ENCODE assay signal across 1 cellular context in the genomic region with DNA sequence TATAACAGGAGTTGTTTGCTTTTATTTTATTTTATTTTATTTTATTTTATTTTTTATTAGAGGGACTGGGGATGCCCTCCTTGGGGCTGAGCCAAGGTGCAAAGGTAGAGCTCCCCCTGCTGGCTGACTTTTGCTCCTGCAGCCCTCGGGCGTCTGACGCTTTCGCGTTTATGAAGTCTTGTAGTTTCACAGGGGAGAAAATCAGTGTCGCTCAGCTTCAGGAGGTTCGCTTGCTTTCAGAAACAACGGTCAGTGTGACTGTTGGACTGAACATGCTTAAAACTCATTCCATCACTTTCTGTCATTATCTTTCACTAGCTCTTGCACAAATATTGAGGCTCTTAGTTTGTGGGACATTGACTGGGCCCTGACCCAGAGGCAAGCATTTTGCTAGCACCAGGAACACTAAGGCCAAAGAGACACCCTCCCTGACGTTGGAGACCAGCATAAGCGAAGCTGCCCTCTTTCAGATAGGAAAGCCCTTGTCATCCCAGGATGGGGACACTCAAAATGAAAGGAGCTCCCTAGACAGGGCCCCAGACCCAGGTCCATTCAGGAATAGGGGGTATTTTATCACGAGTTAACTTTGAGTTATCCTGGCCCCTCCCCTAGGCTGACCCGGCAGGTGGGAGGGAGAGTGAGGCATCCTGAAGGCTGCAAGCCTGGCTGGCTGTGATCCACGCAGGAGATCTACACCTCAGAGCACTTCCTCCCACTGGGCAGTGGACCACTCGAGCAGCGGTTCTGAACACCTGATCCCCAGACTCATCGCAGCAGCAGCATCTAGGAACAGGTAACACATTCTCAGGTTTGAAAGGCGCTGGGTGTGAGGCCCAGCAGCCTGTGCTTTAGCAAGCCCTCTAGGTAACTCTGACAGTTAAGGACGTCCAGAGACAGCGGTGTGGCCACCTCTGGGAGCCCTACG.
TF ChIP-seq lines count a peak whose summit lies in the region.

No MANE protein-coding gene starts in this region.

TF ChIP-seq in HepG2, 621 proteins besides CTCF, POLR2A, EP300 and RAD21 (continued from another document and continues in another):
- TF ChIP-seq YEATS2 (CRISPR knock-in tag; IDR thresholded peaks at IDR 0.05; ENCODE audit: borderline replicate concordance), result 0 out of 2 replicates have a peak, but pooled peaks have one; percentile 38
- TF ChIP-seq GATAD1 (CRISPR knock-in tag; IDR thresholded peaks at IDR 0.05), result 0 out of 2 replicates have a peak, but pooled peaks have one; percentile 28
- no peak for TF ChIP-seq MAFG (CRISPR knock-in tag; IDR thresholded peaks at IDR 0.05)
- TF ChIP-seq ARNT2 (CRISPR knock-in tag; IDR thresholded peaks at IDR 0.05; ENCODE audit: low read depth), result 0 out of 2 replicates have a peak, but pooled peaks have one; percentile 22
- peak; percentile 75; the same call in 1 of the 2 replicates for TF ChIP-seq SP140L (CRISPR knock-in tag; IDR thresholded peaks at IDR 0.05; ENCODE audit: borderline replicate concordance)
- no peak for TF ChIP-seq BORCS8-MEF2B (CRISPR knock-in tag; IDR thresholded peaks at IDR 0.05)
- TF ChIP-seq ZNF790 (CRISPR knock-in tag; IDR thresholded peaks at IDR 0.05; ENCODE audit: borderline replicate concordance), result no peak
- TF ChIP-seq, protein P1, sequence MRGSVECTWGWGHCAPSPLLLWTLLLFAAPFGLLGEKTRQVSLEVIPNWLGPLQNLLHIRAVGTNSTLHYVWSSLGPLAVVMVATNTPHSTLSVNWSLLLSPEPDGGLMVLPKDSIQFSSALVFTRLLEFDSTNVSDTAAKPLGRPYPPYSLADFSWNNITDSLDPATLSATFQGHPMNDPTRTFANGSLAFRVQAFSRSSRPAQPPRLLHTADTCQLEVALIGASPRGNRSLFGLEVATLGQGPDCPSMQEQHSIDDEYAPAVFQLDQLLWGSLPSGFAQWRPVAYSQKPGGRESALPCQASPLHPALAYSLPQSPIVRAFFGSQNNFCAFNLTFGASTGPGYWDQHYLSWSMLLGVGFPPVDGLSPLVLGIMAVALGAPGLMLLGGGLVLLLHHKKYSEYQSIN (CRISPR knock-in tag; IDR thresholded peaks at IDR 0.05; ENCODE audit: borderline replicate concordance), result no peak
- no peak for TF ChIP-seq SAP130 (CRISPR knock-in tag; IDR thresholded peaks at IDR 0.05; ENCODE audit: low read depth)
- TF ChIP-seq ZNF292 (CRISPR knock-in tag; IDR thresholded peaks at IDR 0.05; ENCODE audit: borderline replicate concordance, low read depth), result no peak
- no peak for TF ChIP-seq ZNF792 (CRISPR knock-in tag; IDR thresholded peaks at IDR 0.05)
- no peak for TF ChIP-seq POLR2AphosphoS5 (IDR thresholded peaks at IDR 0.05; ENCODE audit: low read depth, low read length)
- TF ChIP-seq, protein P2, sequence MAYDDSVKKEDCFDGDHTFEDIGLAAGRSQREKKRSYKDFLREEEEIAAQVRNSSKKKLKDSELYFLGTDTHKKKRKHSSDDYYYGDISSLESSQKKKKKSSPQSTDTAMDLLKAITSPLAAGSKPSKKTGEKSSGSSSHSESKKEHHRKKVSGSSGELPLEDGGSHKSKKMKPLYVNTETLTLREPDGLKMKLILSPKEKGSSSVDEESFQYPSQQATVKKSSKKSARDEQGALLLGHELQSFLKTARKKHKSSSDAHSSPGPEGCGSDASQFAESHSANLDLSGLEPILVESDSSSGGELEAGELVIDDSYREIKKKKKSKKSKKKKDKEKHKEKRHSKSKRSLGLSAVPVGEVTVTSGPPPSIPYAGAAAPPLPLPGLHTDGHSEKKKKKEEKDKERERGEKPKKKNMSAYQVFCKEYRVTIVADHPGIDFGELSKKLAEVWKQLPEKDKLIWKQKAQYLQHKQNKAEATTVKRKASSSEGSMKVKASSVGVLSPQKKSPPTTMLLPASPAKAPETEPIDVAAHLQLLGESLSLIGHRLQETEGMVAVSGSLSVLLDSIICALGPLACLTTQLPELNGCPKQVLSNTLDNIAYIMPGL (CRISPR knock-in tag; IDR thresholded peaks at IDR 0.05; ENCODE audit: borderline replicate concordance in 1 of 2, low read depth in 1 of 2), result 0 out of 4 replicates have a peak, but pooled peaks of 1 of the 2 experiments have one; percentile 20
- TF ChIP-seq PAF1 (CRISPR knock-in tag; IDR thresholded peaks at IDR 0.05), result no peak
- TF ChIP-seq RBAK (CRISPR knock-in tag; IDR thresholded peaks at IDR 0.05), result no peak
- TF ChIP-seq ZFX (CRISPR knock-in tag; IDR thresholded peaks at IDR 0.05; ENCODE audit: low read depth), result peak; percentile 17; the same call in 1 of the 2 replicates
- 0 out of 2 replicates have a peak, but pooled peaks have one; percentile 15 for TF ChIP-seq SP5 (CRISPR knock-in tag; IDR thresholded peaks at IDR 0.05; ENCODE audit: borderline replicate concordance, low read depth)
- TF ChIP-seq GABPB1 (CRISPR knock-in tag; IDR thresholded peaks at IDR 0.05), result no peak
- TF ChIP-seq ZNF101 (CRISPR knock-in tag; IDR thresholded peaks at IDR 0.05; ENCODE audit: borderline replicate concordance, low read depth), result no peak
- no peak for TF ChIP-seq MTF1 (CRISPR knock-in tag; IDR thresholded peaks at IDR 0.05)
- no peak for TF ChIP-seq ZNF274 (CRISPR knock-in tag; IDR thresholded peaks at IDR 0.05)
- no peak for TF ChIP-seq ZNF749 (CRISPR knock-in tag; IDR thresholded peaks at IDR 0.05; ENCODE audit: borderline replicate concordance)
- TF ChIP-seq, protein P3, sequence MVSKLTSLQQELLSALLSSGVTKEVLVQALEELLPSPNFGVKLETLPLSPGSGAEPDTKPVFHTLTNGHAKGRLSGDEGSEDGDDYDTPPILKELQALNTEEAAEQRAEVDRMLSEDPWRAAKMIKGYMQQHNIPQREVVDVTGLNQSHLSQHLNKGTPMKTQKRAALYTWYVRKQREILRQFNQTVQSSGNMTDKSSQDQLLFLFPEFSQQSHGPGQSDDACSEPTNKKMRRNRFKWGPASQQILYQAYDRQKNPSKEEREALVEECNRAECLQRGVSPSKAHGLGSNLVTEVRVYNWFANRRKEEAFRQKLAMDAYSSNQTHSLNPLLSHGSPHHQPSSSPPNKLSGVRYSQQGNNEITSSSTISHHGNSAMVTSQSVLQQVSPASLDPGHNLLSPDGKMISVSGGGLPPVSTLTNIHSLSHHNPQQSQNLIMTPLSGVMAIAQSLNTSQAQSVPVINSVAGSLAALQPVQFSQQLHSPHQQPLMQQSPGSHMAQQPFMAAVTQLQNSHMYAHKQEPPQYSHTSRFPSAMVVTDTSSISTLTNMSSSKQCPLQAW (CRISPR knock-in tag; IDR thresholded peaks at IDR 0.05), result peak; percentile 20; the same call in 1 of the 2 replicates
- 0 out of 2 replicates have a peak, but pooled peaks have one; percentile 49 for TF ChIP-seq MTF2 (CRISPR knock-in tag; IDR thresholded peaks at IDR 0.05; ENCODE audit: borderline replicate concordance)
- TF ChIP-seq ZSCAN31 (CRISPR knock-in tag; IDR thresholded peaks at IDR 0.05; ENCODE audit: low read depth), result no peak
- TF ChIP-seq, protein P4, sequence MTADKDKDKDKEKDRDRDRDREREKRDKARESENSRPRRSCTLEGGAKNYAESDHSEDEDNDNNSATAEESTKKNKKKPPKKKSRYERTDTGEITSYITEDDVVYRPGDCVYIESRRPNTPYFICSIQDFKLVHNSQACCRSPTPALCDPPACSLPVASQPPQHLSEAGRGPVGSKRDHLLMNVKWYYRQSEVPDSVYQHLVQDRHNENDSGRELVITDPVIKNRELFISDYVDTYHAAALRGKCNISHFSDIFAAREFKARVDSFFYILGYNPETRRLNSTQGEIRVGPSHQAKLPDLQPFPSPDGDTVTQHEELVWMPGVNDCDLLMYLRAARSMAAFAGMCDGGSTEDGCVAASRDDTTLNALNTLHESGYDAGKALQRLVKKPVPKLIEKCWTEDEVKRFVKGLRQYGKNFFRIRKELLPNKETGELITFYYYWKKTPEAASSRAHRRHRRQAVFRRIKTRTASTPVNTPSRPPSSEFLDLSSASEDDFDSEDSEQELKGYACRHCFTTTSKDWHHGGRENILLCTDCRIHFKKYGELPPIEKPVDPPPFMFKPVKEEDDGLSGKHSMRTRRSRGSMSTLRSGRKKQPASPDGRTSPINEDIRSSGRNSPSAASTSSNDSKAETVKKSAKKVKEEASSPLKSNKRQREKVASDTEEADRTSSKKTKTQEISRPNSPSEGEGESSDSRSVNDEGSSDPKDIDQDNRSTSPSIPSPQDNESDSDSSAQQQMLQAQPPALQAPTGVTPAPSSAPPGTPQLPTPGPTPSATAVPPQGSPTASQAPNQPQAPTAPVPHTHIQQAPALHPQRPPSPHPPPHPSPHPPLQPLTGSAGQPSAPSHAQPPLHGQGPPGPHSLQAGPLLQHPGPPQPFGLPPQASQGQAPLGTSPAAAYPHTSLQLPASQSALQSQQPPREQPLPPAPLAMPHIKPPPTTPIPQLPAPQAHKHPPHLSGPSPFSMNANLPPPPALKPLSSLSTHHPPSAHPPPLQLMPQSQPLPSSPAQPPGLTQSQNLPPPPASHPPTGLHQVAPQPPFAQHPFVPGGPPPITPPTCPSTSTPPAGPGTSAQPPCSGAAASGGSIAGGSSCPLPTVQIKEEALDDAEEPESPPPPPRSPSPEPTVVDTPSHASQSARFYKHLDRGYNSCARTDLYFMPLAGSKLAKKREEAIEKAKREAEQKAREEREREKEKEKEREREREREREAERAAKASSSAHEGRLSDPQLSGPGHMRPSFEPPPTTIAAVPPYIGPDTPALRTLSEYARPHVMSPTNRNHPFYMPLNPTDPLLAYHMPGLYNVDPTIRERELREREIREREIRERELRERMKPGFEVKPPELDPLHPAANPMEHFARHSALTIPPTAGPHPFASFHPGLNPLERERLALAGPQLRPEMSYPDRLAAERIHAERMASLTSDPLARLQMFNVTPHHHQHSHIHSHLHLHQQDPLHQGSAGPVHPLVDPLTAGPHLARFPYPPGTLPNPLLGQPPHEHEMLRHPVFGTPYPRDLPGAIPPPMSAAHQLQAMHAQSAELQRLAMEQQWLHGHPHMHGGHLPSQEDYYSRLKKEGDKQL (CRISPR knock-in tag; IDR thresholded peaks at IDR 0.05; ENCODE audit: low read depth), result no peak
- TF ChIP-seq MIER2 (CRISPR knock-in tag; IDR thresholded peaks at IDR 0.05), result 0 out of 2 replicates have a peak, but pooled peaks have one; percentile 25
- TF ChIP-seq, protein P5, sequence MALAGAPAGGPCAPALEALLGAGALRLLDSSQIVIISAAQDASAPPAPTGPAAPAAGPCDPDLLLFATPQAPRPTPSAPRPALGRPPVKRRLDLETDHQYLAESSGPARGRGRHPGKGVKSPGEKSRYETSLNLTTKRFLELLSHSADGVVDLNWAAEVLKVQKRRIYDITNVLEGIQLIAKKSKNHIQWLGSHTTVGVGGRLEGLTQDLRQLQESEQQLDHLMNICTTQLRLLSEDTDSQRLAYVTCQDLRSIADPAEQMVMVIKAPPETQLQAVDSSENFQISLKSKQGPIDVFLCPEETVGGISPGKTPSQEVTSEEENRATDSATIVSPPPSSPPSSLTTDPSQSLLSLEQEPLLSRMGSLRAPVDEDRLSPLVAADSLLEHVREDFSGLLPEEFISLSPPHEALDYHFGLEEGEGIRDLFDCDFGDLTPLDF (CRISPR knock-in tag; IDR thresholded peaks at IDR 0.05), result no peak
- TF ChIP-seq, protein P6, sequence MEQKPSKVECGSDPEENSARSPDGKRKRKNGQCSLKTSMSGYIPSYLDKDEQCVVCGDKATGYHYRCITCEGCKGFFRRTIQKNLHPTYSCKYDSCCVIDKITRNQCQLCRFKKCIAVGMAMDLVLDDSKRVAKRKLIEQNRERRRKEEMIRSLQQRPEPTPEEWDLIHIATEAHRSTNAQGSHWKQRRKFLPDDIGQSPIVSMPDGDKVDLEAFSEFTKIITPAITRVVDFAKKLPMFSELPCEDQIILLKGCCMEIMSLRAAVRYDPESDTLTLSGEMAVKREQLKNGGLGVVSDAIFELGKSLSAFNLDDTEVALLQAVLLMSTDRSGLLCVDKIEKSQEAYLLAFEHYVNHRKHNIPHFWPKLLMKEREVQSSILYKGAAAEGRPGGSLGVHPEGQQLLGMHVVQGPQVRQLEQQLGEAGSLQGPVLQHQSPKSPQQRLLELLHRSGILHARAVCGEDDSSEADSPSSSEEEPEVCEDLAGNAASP (CRISPR knock-in tag; IDR thresholded peaks at IDR 0.05; ENCODE audit: borderline replicate concordance), result no peak
- TF ChIP-seq ZNF484 (CRISPR knock-in tag; IDR thresholded peaks at IDR 0.05; ENCODE audit: borderline replicate concordance, low read depth), result no peak
- TF ChIP-seq FOXA3 (CRISPR knock-in tag; IDR thresholded peaks at IDR 0.05), result 0 out of 2 replicates have a peak, but pooled peaks have one; percentile 15
- TF ChIP-seq XRCC5 (optimal IDR thresholded peaks at IDR 0.05; ENCODE audit: low read length), result peak; percentile 30
- TF ChIP-seq, protein P7, sequence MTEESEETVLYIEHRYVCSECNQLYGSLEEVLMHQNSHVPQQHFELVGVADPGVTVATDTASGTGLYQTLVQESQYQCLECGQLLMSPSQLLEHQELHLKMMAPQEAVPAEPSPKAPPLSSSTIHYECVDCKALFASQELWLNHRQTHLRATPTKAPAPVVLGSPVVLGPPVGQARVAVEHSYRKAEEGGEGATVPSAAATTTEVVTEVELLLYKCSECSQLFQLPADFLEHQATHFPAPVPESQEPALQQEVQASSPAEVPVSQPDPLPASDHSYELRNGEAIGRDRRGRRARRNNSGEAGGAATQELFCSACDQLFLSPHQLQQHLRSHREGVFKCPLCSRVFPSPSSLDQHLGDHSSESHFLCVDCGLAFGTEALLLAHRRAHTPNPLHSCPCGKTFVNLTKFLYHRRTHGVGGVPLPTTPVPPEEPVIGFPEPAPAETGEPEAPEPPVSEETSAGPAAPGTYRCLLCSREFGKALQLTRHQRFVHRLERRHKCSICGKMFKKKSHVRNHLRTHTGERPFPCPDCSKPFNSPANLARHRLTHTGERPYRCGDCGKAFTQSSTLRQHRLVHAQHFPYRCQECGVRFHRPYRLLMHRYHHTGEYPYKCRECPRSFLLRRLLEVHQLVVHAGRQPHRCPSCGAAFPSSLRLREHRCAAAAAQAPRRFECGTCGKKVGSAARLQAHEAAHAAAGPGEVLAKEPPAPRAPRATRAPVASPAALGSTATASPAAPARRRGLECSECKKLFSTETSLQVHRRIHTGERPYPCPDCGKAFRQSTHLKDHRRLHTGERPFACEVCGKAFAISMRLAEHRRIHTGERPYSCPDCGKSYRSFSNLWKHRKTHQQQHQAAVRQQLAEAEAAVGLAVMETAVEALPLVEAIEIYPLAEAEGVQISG (CRISPR knock-in tag; IDR thresholded peaks at IDR 0.05), result no peak
- no peak for TF ChIP-seq ZNF235 (CRISPR knock-in tag; IDR thresholded peaks at IDR 0.05; ENCODE audit: borderline replicate concordance)
- TF ChIP-seq ZNF331 (CRISPR knock-in tag; IDR thresholded peaks at IDR 0.05), result 0 out of 2 replicates have a peak, but pooled peaks have one; percentile 39
- TF ChIP-seq ZNF75D (CRISPR knock-in tag; IDR thresholded peaks at IDR 0.05; ENCODE audit: borderline replicate concordance), result no peak
- no peak for TF ChIP-seq SKI (IDR thresholded peaks at IDR 0.05; ENCODE audit: partially characterized antibody)
- 0 out of 2 replicates have a peak, but pooled peaks have one; percentile 28 for TF ChIP-seq ZMYM4 (CRISPR knock-in tag; IDR thresholded peaks at IDR 0.05)
- TF ChIP-seq, protein P8, sequence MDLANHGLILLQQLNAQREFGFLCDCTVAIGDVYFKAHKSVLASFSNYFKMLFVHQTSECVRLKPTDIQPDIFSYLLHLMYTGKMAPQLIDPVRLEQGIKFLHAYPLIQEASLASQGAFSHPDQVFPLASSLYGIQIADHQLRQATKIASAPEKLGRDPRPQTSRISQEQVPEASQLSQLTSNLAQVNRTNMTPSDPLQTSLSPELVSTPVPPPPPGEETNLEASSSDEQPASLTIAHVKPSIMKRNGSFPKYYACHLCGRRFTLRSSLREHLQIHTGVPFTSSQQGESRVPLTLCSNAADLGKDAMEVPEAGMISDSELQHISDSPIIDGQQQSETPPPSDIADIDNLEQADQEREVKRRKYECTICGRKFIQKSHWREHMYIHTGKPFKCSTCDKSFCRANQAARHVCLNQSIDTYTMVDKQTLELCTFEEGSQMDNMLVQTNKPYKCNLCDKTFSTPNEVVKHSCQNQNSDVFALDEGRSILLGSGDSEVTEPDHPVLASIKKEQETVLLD (CRISPR knock-in tag; IDR thresholded peaks at IDR 0.05; ENCODE audit: low read depth), result no peak
- no peak for TF ChIP-seq ELF1 (CRISPR knock-in tag; IDR thresholded peaks at IDR 0.05)
- no peak for TF ChIP-seq KDM3A (CRISPR knock-in tag; IDR thresholded peaks at IDR 0.05; ENCODE audit: low read depth)
- TF ChIP-seq ZNF558 (CRISPR knock-in tag; IDR thresholded peaks at IDR 0.05; ENCODE audit: borderline replicate concordance), result no peak
- TF ChIP-seq SALL1 (CRISPR knock-in tag; IDR thresholded peaks at IDR 0.05), result no peak
